19 cellular contexts compared by ENCODE assay signal in genomic region chr9:127599550-127599891, GRCh38.
"Had no signal": no experiment of that assay in that cellular context is flagged by ENCODE, and none has a peak within 500 bp of the region (broad histone marks: within the 10 kb centered on the region; RNA-seq: fewer than 3 reads in every experiment).

No MANE protein-coding gene starts in this region.

- H3K27me3 Mint-ChIP-seq: activated CD4-positive, alpha-beta memory T cell treated with anti-CD3 and anti-CD28 coated beads, Interleukin-2, amount 10 ng/mL, durations not matched to agents 7 days and 5 days had no signal

- H3K9ac ChIP-seq: parathyroid adenoma had no signal

- H2AFZ ChIP-seq: parathyroid adenoma had no signal

- H3K4me1 ChIP-seq: foreskin keratinocyte, parathyroid adenoma, stomach, testis, upper lobe of right lung had no signal

- H3K27ac Mint-ChIP-seq: activated CD4-positive, alpha-beta memory T cell treated with anti-CD3 and anti-CD28 coated beads, Interleukin-2, amount 10 ng/mL, durations not matched to agents 7 days and 5 days; activated CD8-positive, alpha-beta memory T cell treated with anti-CD3 and anti-CD28 coated beads, Interleukin-2, amount 10 ng/mL, durations not matched to agents 7 days and 5 days; activated naive CD8-positive, alpha-beta T cell treated with anti-CD3 and anti-CD28 coated beads for 36 hours; stimulated activated effector memory CD8-positive, alpha-beta T cell treated with anti-CD3 and anti-CD28 coated beads, Interleukin-12 subunit alpha, Interleukin-12 subunit beta, amount 100 ng/mL, for 72 hours had no signal

- H3K9me3 Mint-ChIP-seq: activated CD4-positive, alpha-beta memory T cell treated with anti-CD3 and anti-CD28 coated beads, Interleukin-2, amount 10 ng/mL, durations not matched to agents 7 days and 5 days; activated naive CD8-positive, alpha-beta T cell treated with anti-CD3 and anti-CD28 coated beads for 36 hours; effector memory CD8-positive, alpha-beta T cell; stimulated activated effector memory CD8-positive, alpha-beta T cell treated with anti-CD3 and anti-CD28 coated beads, Interleukin-12 subunit alpha, Interleukin-12 subunit beta, amount 100 ng/mL, for 72 hours had no signal

- H3K4me3 Mint-ChIP-seq: activated CD4-positive, alpha-beta memory T cell treated with anti-CD3 and anti-CD28 coated beads, Interleukin-2, amount 10 ng/mL, durations not matched to agents 7 days and 5 days; activated CD8-positive, alpha-beta memory T cell treated with anti-CD3 and anti-CD28 coated beads, Interleukin-2, amount 10 ng/mL, durations not matched to agents 7 days and 5 days; activated naive CD8-positive, alpha-beta T cell treated with anti-CD3 and anti-CD28 coated beads for 36 hours; effector memory CD8-positive, alpha-beta T cell; stimulated activated effector memory CD8-positive, alpha-beta T cell treated with anti-CD3 and anti-CD28 coated beads, Interleukin-12 subunit alpha, Interleukin-12 subunit beta, amount 100 ng/mL, for 72 hours had no signal

- H3K27me3 ChIP-seq: cardiac muscle cell, foreskin keratinocyte, neutrophil, stomach, testis, upper lobe of right lung had no signal

- H3K36me3 ChIP-seq: cardiac muscle cell, neutrophil, stomach, upper lobe of right lung had no signal

- ATAC-seq: activated CD8-positive, alpha-beta memory T cell treated with anti-CD3 and anti-CD28 coated beads, Interleukin-2, amount 10 ng/mL, durations not matched to agents 7 days and 5 days; effector memory CD8-positive, alpha-beta T cell; foreskin keratinocyte; left ventricle myocardium superior; stimulated activated effector memory CD8-positive, alpha-beta T cell treated with anti-CD3 and anti-CD28 coated beads, Interleukin-12 subunit alpha, Interleukin-12 subunit beta, amount 100 ng/mL, for 72 hours; upper lobe of right lung had no signal

- H3K79me2 ChIP-seq: parathyroid adenoma had no signal

- DNase-seq: activated CD4-positive, alpha-beta memory T cell treated with anti-CD3 and anti-CD28 coated beads, Interleukin-2, amount 10 ng/mL, durations not matched to agents 7 days and 5 days; activated CD4-positive, alpha-beta T cell treated with anti-CD3 and anti-CD28 coated beads for 4 hours; activated CD8-positive, alpha-beta memory T cell treated with anti-CD3 and anti-CD28 coated beads, Interleukin-2, amount 10 ng/mL, durations not matched to agents 7 days and 5 days; activated naive CD4-positive, alpha-beta T cell; activated naive CD8-positive, alpha-beta T cell treated with anti-CD3 and anti-CD28 coated beads for 36 hours; amniotic stem cell; effector memory CD8-positive, alpha-beta T cell; foreskin keratinocyte; left ventricle myocardium superior; stimulated activated CD4-positive, alpha-beta T cell treated with anti-CD3 and anti-CD28 coated beads, Interleukin-4, amount 100 ng/mL, for 24 hours; stomach; testis; upper lobe of right lung had no signal

- H3K4me1 Mint-ChIP-seq: activated CD4-positive, alpha-beta memory T cell treated with anti-CD3 and anti-CD28 coated beads, Interleukin-2, amount 10 ng/mL, durations not matched to agents 7 days and 5 days; activated CD8-positive, alpha-beta memory T cell treated with anti-CD3 and anti-CD28 coated beads, Interleukin-2, amount 10 ng/mL, durations not matched to agents 7 days and 5 days; activated naive CD8-positive, alpha-beta T cell treated with anti-CD3 and anti-CD28 coated beads for 36 hours; stimulated activated effector memory CD8-positive, alpha-beta T cell treated with anti-CD3 and anti-CD28 coated beads, Interleukin-12 subunit alpha, Interleukin-12 subunit beta, amount 100 ng/mL, for 72 hours had no signal

- H3K9me3 ChIP-seq: neutrophil, stomach, testis, upper lobe of right lung had no signal

- H3K27ac ChIP-seq: cardiac muscle cell, epithelial cell of prostate, foreskin keratinocyte, neutrophil, parathyroid adenoma, stomach, testis, upper lobe of right lung had no signal

- H3K4me3 ChIP-seq: cardiac muscle cell, smooth muscle cell, stomach, testis, upper lobe of right lung had no signal

- H3K36me3 Mint-ChIP-seq: activated CD8-positive, alpha-beta memory T cell treated with anti-CD3 and anti-CD28 coated beads, Interleukin-2, amount 10 ng/mL, durations not matched to agents 7 days and 5 days; activated naive CD8-positive, alpha-beta T cell treated with anti-CD3 and anti-CD28 coated beads for 36 hours had no signal

- H3K4me2 ChIP-seq: smooth muscle cell had no signal
